Comparison of ENCODE assay signal across 13 cellular contexts in the genomic region with DNA sequence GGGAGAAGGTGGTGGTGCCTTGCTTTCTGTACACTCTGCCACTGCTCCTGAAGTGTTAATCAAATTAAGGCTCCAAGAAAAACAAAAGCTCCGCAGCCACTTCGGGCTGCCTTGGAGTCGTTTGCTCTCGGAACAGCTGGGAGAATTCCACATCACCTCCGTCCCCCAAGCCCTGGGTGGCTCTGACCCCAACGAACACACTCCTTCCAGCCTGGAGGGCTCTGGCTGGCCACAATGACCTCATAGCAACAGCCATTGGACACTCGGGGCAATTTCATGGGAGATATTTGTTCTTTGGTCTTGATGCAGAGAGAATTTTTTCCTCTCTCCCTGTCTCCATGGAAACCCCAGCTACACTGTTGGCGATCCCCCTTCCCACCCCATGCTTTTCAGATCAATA. TPM values are rescaled to one million over a fixed set of nuclear protein-coding genes. Genes with fewer than 3 reads are reported as not detected.
DNase-seq lines count a peak whose midpoint lies in the region; ATAC-seq and TF ChIP-seq lines count a peak whose summit lies in the region.
"Had no signal": no experiment of that assay in that cellular context is flagged by ENCODE, and none has a peak within 500 bp of the region (broad histone marks: within the 10 kb centered on the region; RNA-seq: fewer than 3 reads in every experiment).

No MANE protein-coding gene starts in this region.

- H3K4me1 ChIP-seq in ES-I3 (ENCODE audit: insufficient read depth, low read length): peaks cover 26% of the 10 kb centered on the region

- H3K27ac Mint-ChIP-seq in osteocyte (ENCODE audit: unreplicated experiment): no peak overlapping the region
- H3K27ac Mint-ChIP-seq: stimulated activated memory B cell treated with anti-CD40 and anti-IgM and Interleukin-4, amounts not matched to agents 10 μg/mL and 1 μg/mL and 100 μg/mL, for 72 hours had no signal

- peaks cover 15% of the 10 kb centered on the region for H3K4me1 Mint-ChIP-seq in osteocyte (ENCODE audit: unreplicated experiment)

- no peaks in the 10 kb centered on the region for H3K9me3 Mint-ChIP-seq in osteocyte (ENCODE audit: unreplicated experiment)
- H3K9me3 Mint-ChIP-seq: stimulated activated memory B cell treated with anti-CD40 and anti-IgM and Interleukin-4, amounts not matched to agents 10 μg/mL and 1 μg/mL and 100 μg/mL, for 72 hours had no signal

- H3K9me3 ChIP-seq in ES-I3 (ENCODE audit: control insufficient read depth, insufficient read depth, low read length): no peaks in the 10 kb centered on the region
- H3K9me3 ChIP-seq: left lung, MG63 had no signal

- peak overlapping the region; percentile 88 for H3K27ac ChIP-seq in RWPE1
- H3K27ac ChIP-seq: left lung had no signal

- peak overlapping the region; percentile 45 for H3K4me3 Mint-ChIP-seq in osteocyte (ENCODE audit: unreplicated experiment)

- no peak for ATAC-seq in HG03442 (IDR thresholded peaks at IDR 0.05; ENCODE audit: unreplicated experiment)

- no peak for DNase-seq in RWPE1 (ENCODE audit: low spot score)
- no peak for DNase-seq in fibroblast of villous mesenchyme (ENCODE audit: low read depth)
- DNase-seq in osteocyte (ENCODE audit: extremely low spot score, unreplicated experiment): no peak
- no peak for DNase-seq in stimulated activated CD4-positive, alpha-beta T cell treated with anti-CD3 and anti-CD28 coated beads, Interleukin-12 subunit alpha, Interleukin-12 subunit beta, amount 100 ng/mL, for 4 hours
- DNase-seq in activated CD8-positive, alpha-beta memory T cell treated with anti-CD3 and anti-CD28 coated beads for 24 hours: no peak
- DNase-seq: activated naive CD4-positive, alpha-beta T cell; DND-41; left lung; MG63 had no signal

- peak overlapping the region; percentile 59; the same call in 1 of the 2 replicates for H3K9ac ChIP-seq in ES-I3 (ENCODE audit: low read depth, low read length)

- H3K27me3 Mint-ChIP-seq in osteocyte (ENCODE audit: unreplicated experiment): peaks cover 36% of the 10 kb centered on the region

- CTCF ChIA-PET in RWPE1 (lab: Yijun Ruan, JAX): interaction anchor here (0.7 kb wide), 1 partner anchor 262 kb away, joined by 3 read pairs; no protein-coding TSS in a partner anchor

- H3K4me3 ChIP-seq in fibroblast of villous mesenchyme (ENCODE audit: low read depth, low read length): peak overlapping the region; percentile 39
- H3K4me3 ChIP-seq: MG63 had no signal

- H3K36me3 Mint-ChIP-seq in osteocyte (ENCODE audit: unreplicated experiment): no peaks in the 10 kb centered on the region
- H3K36me3 Mint-ChIP-seq: stimulated activated memory B cell treated with anti-CD40 and anti-IgM and Interleukin-4, amounts not matched to agents 10 μg/mL and 1 μg/mL and 100 μg/mL, for 72 hours had no signal

- H3K36me3 ChIP-seq in ES-I3 (ENCODE audit: insufficient read depth, low read length): no peaks in the 10 kb centered on the region
- H3K36me3 ChIP-seq: left lung, MG63 had no signal

- TF ChIP-seq CTCF in RWPE1 (conservative IDR thresholded peaks at IDR 0.05; ENCODE audit: low read depth): no peak
- TF ChIP-seq CTCF in fibroblast of villous mesenchyme (IDR thresholded peaks at IDR 0.05; ENCODE audit: insufficient read depth, low read depth, low read length): no peak
- no peak for TF ChIP-seq CTCF in osteocyte (IDR thresholded peaks at IDR 0.05)

- POLR2A ChIA-PET in RWPE1 (lab: Yijun Ruan, JAX; ENCODE audit: low non-redundant PET): no interaction called here

RNA-seq across cellular contexts. Expression of a gene that starts 1.4 kb away (rescaled TPM):
- 0.43 and 0.64 TPM in 2 replicates for total RNA-seq in fibroblast of villous mesenchyme
- 0.13 and 0.19 TPM in 2 replicates for total RNA-seq in osteocyte
- total RNA-seq: endothelial cell of umbilical vein had no signal
